In the genomic region with DNA sequence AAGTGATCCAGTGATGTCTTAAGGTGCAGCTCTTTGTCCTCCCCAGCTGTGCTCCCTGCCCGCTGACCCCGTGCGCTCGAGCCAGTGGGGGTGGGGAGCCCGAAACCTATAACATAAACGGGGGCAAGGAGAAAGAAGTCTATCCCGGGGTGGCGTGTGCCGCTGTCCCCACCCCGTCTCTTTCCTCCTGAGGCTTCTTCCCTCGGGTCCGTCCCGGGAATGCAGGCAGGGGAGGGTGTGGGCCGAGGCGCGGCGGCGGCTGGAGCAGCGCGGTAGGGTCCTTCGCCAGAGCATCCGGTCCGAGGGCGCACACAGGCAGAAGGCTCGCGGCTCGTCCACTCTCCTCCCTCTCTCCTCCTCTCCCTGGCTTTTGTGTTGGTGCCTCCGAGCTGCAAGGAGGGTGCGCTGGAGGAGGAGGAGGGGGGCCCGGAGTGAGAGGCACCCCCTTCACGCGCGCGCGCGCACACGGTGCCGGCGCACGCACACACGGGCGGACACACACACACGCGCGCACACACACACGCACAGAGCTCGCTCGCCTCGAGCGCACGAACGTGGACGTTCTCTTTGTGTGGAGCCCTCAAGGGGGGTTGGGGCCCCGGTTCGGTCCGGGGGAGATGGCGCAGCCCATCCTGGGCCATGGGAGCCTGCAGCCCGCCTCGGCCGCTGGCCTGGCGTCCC, we compare ENCODE assay signal across 8 cellular contexts. TPM values are rescaled to one million over a fixed set of nuclear protein-coding genes. Genes with fewer than 3 reads are reported as not detected.
DNase-seq lines count a peak whose midpoint lies in the region; ATAC-seq and TF ChIP-seq lines count a peak whose summit lies in the region.

A gene (plus strand): TSS at position 517 of the 681 bp plus-strand sequence. CDS start 101 bp downstream, at position 618.

- no peak for TF ChIP-seq POLR2A in right lobe of liver (IDR thresholded peaks at IDR 0.05)

- no peaks in the 10 kb centered on the region for H3K27me3 Mint-ChIP-seq in dendritic cell treated with granulocyte-macrophage colony-stimulating factor and Interleukin-4, amounts not matched to agents 40 ng/mL and 50 ng/mL, for 4 days

- H3K9ac ChIP-seq in HUES6 (ENCODE audit: low read length), result peak within 1 kb of the TSS; percentile 21

- H3K4me1 Mint-ChIP-seq in dendritic cell treated with granulocyte-macrophage colony-stimulating factor and Interleukin-4, amounts not matched to agents 40 ng/mL and 50 ng/mL, for 4 days (ENCODE audit: low read depth), result peaks cover 31% of the 10 kb centered on the region

- peak within 1 kb of the TSS; percentile 94 for H3K27ac Mint-ChIP-seq in dendritic cell treated with granulocyte-macrophage colony-stimulating factor and Interleukin-4, amounts not matched to agents 40 ng/mL and 50 ng/mL, for 4 days

- intact Hi-C loops in dendritic cell treated with granulocyte-macrophage colony-stimulating factor and Interleukin-4, amounts not matched to agents 40 ng/mL and 50 ng/mL, for 4 days (cut with micrococcal nuclease), result no loop called here
- intact Hi-C loops in right lobe of liver (cut with DNase I), result no loop called here

- H3K4me1 ChIP-seq in HUES6 (ENCODE audit: control insufficient read depth, insufficient read depth, low read length) (peaks cover 20% of the 10 kb centered on the region; the same call in 1 of the 2 replicates), right lobe of liver (no peaks in the 10 kb centered on the region)

- TF ChIP-seq CTCF in right lobe of liver (IDR thresholded peaks at IDR 0.05), result no peak

- no peaks in the 10 kb centered on the region for H3K9me3 ChIP-seq in HUES6 (ENCODE audit: control insufficient read depth, insufficient read depth, low read depth, low read length)
- no peaks in the 10 kb centered on the region for H3K9me3 ChIP-seq in right lobe of liver

- no peaks in the 10 kb centered on the region for H3K36me3 ChIP-seq in HUES6 (ENCODE audit: control insufficient read depth, insufficient read depth, low read length)
- H3K36me3 ChIP-seq in right lobe of liver, result no peaks in the 10 kb centered on the region

- DNase-seq in activated CD4-positive, CD25-positive, alpha-beta regulatory T cell (lab: John Stamatoyannopoulos, UW), result peak in 3 of 4 experiments; percentile 2 to 28 (median 22)
- peak in 1 of 3 donors; percentile 25 for DNase-seq in right lobe of liver
- peak; percentile 44 for DNase-seq in stimulated activated CD8-positive, alpha-beta memory T cell treated with anti-CD3 and anti-CD28 coated beads, Interleukin-4, amount 100 ng/mL, for 48 hours
- no peak for DNase-seq in kidney tubule cell (ENCODE audit: low spot score)

- H3K9me3 Mint-ChIP-seq in dendritic cell treated with granulocyte-macrophage colony-stimulating factor and Interleukin-4, amounts not matched to agents 40 ng/mL and 50 ng/mL, for 4 days, result no peaks in the 10 kb centered on the region

- WGBS in right lobe of liver (ENCODE audit: insufficient coverage, low coverage, low lambda C conversion rate, missing lambda C conversion rate), result 25% methylated on average over 28 of the region's 61 CpGs

- peak within 1 kb of the TSS; percentile 82 for H3K4me3 Mint-ChIP-seq in dendritic cell treated with granulocyte-macrophage colony-stimulating factor and Interleukin-4, amounts not matched to agents 40 ng/mL and 50 ng/mL, for 4 days

- ATAC-seq in GM18498 (IDR thresholded peaks at IDR 0.05; ENCODE audit: unreplicated experiment), result peak; percentile 3
- peak; percentile 28 to 36 (median 33) for ATAC-seq in right lobe of liver
- no peak for ATAC-seq in GM21737 (IDR thresholded peaks at IDR 0.05; ENCODE audit: unreplicated experiment)

- H3K4me3 ChIP-seq in HUES6 (ENCODE audit: low read depth, low read length) (peak within 1 kb of the TSS; percentile 69), right lobe of liver (peak within 1 kb of the TSS; percentile 16 to 36 (median 32))

- H3K27ac ChIP-seq in HUES6 (ENCODE audit: low read depth, low read length) (no peak within 1 kb of the TSS), right lobe of liver (peak within 1 kb of the TSS in 2 of 3 donors; percentile 40 to 61)

- H3K27me3 ChIP-seq in HUES6 (ENCODE audit: control insufficient read depth, insufficient read depth, low read length), result peaks cover 54% of the 10 kb centered on the region
- H3K27me3 ChIP-seq in right lobe of liver, result no peaks in the 10 kb centered on the region

- peaks cover 27% of the 10 kb centered on the region for H3K36me3 Mint-ChIP-seq in dendritic cell treated with granulocyte-macrophage colony-stimulating factor and Interleukin-4, amounts not matched to agents 40 ng/mL and 50 ng/mL, for 4 days (ENCODE audit: low read depth)

RNA-seq across cellular contexts. Expression of the gene that starts here (rescaled TPM):
- total RNA-seq in right lobe of liver, result under 1 TPM in 5 of 6 experiments, not detected in 1; 0.20 to 0.81 (median 0.55) TPM

Comparison
In these comparisons a context has a peak if more than half of its experiments do, and no peak if none do; other contexts are left out.
1. Peak in ATAC-seq, H3K4me3 ChIP-seq and H3K27ac ChIP-seq in right lobe of liver; RNA of the gene not detected or under 1 TPM.